In the genomic region with DNA sequence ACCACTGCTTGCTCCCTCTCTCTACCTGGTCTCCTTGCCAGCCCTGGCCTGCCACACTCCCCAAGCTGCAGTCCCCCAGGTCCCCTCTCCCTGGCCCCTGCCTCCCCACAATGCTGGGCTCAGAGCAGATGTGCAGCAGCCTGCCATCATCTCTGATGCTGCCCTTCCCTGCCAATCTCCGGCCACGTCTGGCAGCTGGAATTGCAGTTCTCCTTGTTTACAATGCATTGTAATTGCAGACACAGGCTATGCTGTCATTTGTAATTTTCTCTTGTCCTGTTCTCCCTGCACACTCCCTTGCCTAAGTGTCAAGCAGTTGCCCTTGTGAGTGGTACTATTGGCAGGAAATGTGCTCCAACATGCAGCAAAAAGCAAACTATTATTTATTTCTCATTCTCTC, we compare ENCODE assay signal across 16 cellular contexts.
DNase-seq lines count a peak whose midpoint lies in the region; ATAC-seq and TF ChIP-seq lines count a peak whose summit lies in the region.
"Had no signal": no experiment of that assay in that cellular context is flagged by ENCODE, and none has a peak within 500 bp of the region (broad histone marks: within the 10 kb centered on the region; RNA-seq: fewer than 3 reads in every experiment).

No MANE protein-coding gene starts in this region.

- no peak overlapping the region for H2BK12ac ChIP-seq in neuronal stem cell (ENCODE audit: low read length)

- no peaks in the 10 kb centered on the region for H3K9me3 ChIP-seq in SK-N-SH
- no peaks in the 10 kb centered on the region for H3K9me3 ChIP-seq in neuronal stem cell (replicated peaks in 1 of 2; ENCODE audit: control insufficient read depth in 2 of 2, insufficient read depth in 1 of 2, low read depth in 1 of 2, low read length in 2 of 2)
- H3K9me3 ChIP-seq: A549 had no signal

- no peaks in the 10 kb centered on the region for H3K79me2 ChIP-seq in SK-N-SH (ENCODE audit: insufficient read depth)

- H3K27me3 Mint-ChIP-seq in T-helper 2 cell treated with Interferon-gamma antibody and Interleukin-4, amounts not matched to agents 5 μg/mL and 100 μg/mL, for 36 hours (ENCODE audit: low read depth), result no peaks in the 10 kb centered on the region

- H4K91ac ChIP-seq in neuronal stem cell (ENCODE audit: low read depth, low read length, poor library complexity), result no peak overlapping the region

- TF ChIP-seq RAD21 in SK-N-SH (IDR thresholded peaks at IDR 0.05; ENCODE audit: low read length), result no peak

- H3K18ac ChIP-seq in neuronal stem cell (ENCODE audit: low read length), result peak overlapping the region; percentile 32

- H3K36me3 ChIP-seq in SK-N-SH (replicated peaks in 1 of 2; ENCODE audit: control insufficient read depth in 1 of 2, insufficient read depth in 2 of 2, low read length in 1 of 2) (no peaks in the 10 kb centered on the region), neuronal stem cell (replicated peaks in 1 of 2; ENCODE audit: control insufficient read depth in 2 of 2, insufficient read depth in 2 of 2, low read length in 2 of 2) (no peaks in the 10 kb centered on the region)

- H2AFZ ChIP-seq in SK-N-SH (ENCODE audit: low read depth), result no peak overlapping the region
- no peak overlapping the region for H2AFZ ChIP-seq in neuronal stem cell (ENCODE audit: low read length)
- H2AFZ ChIP-seq: GM23248 had no signal

- H3K14ac ChIP-seq in neuronal stem cell (ENCODE audit: low read length), result no peak overlapping the region

- H4K20me1 ChIP-seq in SK-N-SH (ENCODE audit: insufficient read depth), result no peaks in the 10 kb centered on the region

- H3K36me3 Mint-ChIP-seq in T-helper 2 cell treated with Interferon-gamma antibody and Interleukin-4, amounts not matched to agents 5 μg/mL and 100 μg/mL, for 36 hours (ENCODE audit: low read depth), result no peaks in the 10 kb centered on the region

- ATAC-seq in SK-N-SH treated with all-trans-retinoic acid at 6 μM for 48 hours (no peak), HG03460 (IDR thresholded peaks at IDR 0.05; ENCODE audit: unreplicated experiment) (no peak)
- ATAC-seq: A549 had no signal

- no peak overlapping the region for H3K4ac ChIP-seq in neuronal stem cell (ENCODE audit: low read length)

- H4K8ac ChIP-seq in neuronal stem cell (ENCODE audit: low read depth, low read length), result no peak overlapping the region

- H3K27ac ChIP-seq in SK-N-SH (ENCODE audit: low read depth in 2 of 2, low read length in 1 of 2) (no peak overlapping the region), neuronal stem cell (replicated peaks; ENCODE audit: low read length) (no peak overlapping the region)
- H3K27ac ChIP-seq: A549, GM23248 had no signal

- H3K4me3 Mint-ChIP-seq in T-helper 2 cell treated with Interferon-gamma antibody and Interleukin-4, amounts not matched to agents 5 μg/mL and 100 μg/mL, for 36 hours, result no peak overlapping the region

- POLR2A ChIA-PET in SK-N-SH (lab: Yijun Ruan, JAX), result no interaction called here

- no peak overlapping the region for H3K23ac ChIP-seq in neuronal stem cell (ENCODE audit: low read depth, low read length, poor library complexity)

- no peaks in the 10 kb centered on the region for H3K4me1 ChIP-seq in SK-N-SH (ENCODE audit: control insufficient read depth in 1 of 2, insufficient read depth in 2 of 2, low read depth in 1 of 2, low read length in 1 of 2)
- peaks cover 0 to 22% of the 10 kb centered on the region in 2 donors for H3K4me1 ChIP-seq in neuronal stem cell (ENCODE audit: control insufficient read depth in 2 of 2, insufficient read depth in 1 of 2, low read depth in 1 of 2, low read length in 2 of 2)
- H3K4me1 ChIP-seq: A549 had no signal

- TF ChIP-seq EP300 in SK-N-SH (IDR thresholded peaks at IDR 0.05; ENCODE audit: borderline replicate concordance in 1 of 2, low read depth in 1 of 2, low read length in 1 of 2), result no peak

- H3K9ac ChIP-seq in SK-N-SH (no peak overlapping the region), neuronal stem cell (ENCODE audit: low read depth, low read length, poor library complexity) (no peak overlapping the region)
- H3K9ac ChIP-seq: GM23248 had no signal

- no peak for TF ChIP-seq CTCF in SK-N-SH (IDR thresholded peaks at IDR 0.05)

- DNase-seq in SK-N-SH (peak; percentile 7), globus pallidus (ENCODE audit: low spot score) (peak; percentile 87), neuronal stem cell (ENCODE audit: low spot score) (no peak), GM19238 (ENCODE audit: insufficient read length, low spot score) (no peak)
- no peak for DNase-seq in T-helper 2 cell treated with Interferon-gamma antibody and Interleukin-4, amounts not matched to agents 5 μg/mL and 100 μg/mL, for 36 hours (ENCODE audit: low spot score)
- DNase-seq: GF-D8, GM23248, HCEC 1CT, NCI-H1436, NCI-H2029 treated with DMSO at 0.1 percent for 48 hours, NCI-H2171 treated with DMSO at 0.1 percent for 48 hours, NCI-H510A, SHP77 had no signal

- no peaks in the 10 kb centered on the region for H3K79me1 ChIP-seq in neuronal stem cell (ENCODE audit: low read depth, low read length)

- 0% methylated on average over 2 of the region's 2 CpGs for WGBS in SK-N-SH (ENCODE audit: low lambda C conversion rate)
- no CpG with 5 or more reads among the region's 2 CpGs for WGBS in neuronal stem cell (ENCODE audit: extremely low coverage in 2 of 2, insufficient read length in 2 of 2, insufficient replicate concordance in 1 of 2), 2 donors

- H3K9me2 ChIP-seq in SK-N-SH, result no peaks in the 10 kb centered on the region

- H2BK5ac ChIP-seq in neuronal stem cell (ENCODE audit: low read length), result no peak overlapping the region

- H3K4me3 ChIP-seq in SK-N-SH (ENCODE audit: low read depth in 2 of 2, low read length in 1 of 2) (no peak overlapping the region), neuronal stem cell (ENCODE audit: low read length in 2 of 2) (no peak overlapping the region)
- H3K4me3 ChIP-seq: A549, GM23248 had no signal

- CTCF ChIA-PET in SK-N-SH (lab: Yijun Ruan, JAX), result interaction anchor here (0.7 to 1.3 kb wide), 2 partner anchors 81 to 102 kb away, joined by 3 read pairs; no protein-coding TSS in a partner anchor

- no peak overlapping the region for H2BK120ac ChIP-seq in neuronal stem cell (ENCODE audit: low read depth, low read length)

- no peaks in the 10 kb centered on the region for H3F3A ChIP-seq in SK-N-SH (replicated peaks; ENCODE audit: insufficient read depth)

- no peak overlapping the region for H3K4me2 ChIP-seq in SK-N-SH
- no peak overlapping the region for H3K4me2 ChIP-seq in neuronal stem cell (ENCODE audit: insufficient read depth, low read length, poor library complexity, severe bottlenecking)
- H3K4me2 ChIP-seq: A549 had no signal

- no peaks in the 10 kb centered on the region for H3K4me1 Mint-ChIP-seq in T-helper 2 cell treated with Interferon-gamma antibody and Interleukin-4, amounts not matched to agents 5 μg/mL and 100 μg/mL, for 36 hours (ENCODE audit: low read depth)

- H2AK5ac ChIP-seq in neuronal stem cell (ENCODE audit: low read depth, low read length), result no peak overlapping the region

- H2BK15ac ChIP-seq in neuronal stem cell (ENCODE audit: low read length), result no peak overlapping the region

- H3K27me3 ChIP-seq in SK-N-SH (ENCODE audit: insufficient read depth) (no peaks in the 10 kb centered on the region), neuronal stem cell (ENCODE audit: control insufficient read depth in 3 of 3, insufficient read depth in 3 of 3, low read depth in 1 of 3, low read length in 3 of 3) (no peaks in the 10 kb centered on the region)

- no peaks in the 10 kb centered on the region for H3K9me3 Mint-ChIP-seq in T-helper 2 cell treated with Interferon-gamma antibody and Interleukin-4, amounts not matched to agents 5 μg/mL and 100 μg/mL, for 36 hours

- no peak overlapping the region for H3K27ac Mint-ChIP-seq in T-helper 2 cell treated with Interferon-gamma antibody and Interleukin-4, amounts not matched to agents 5 μg/mL and 100 μg/mL, for 36 hours

TF ChIP-seq in SK-N-SH, 30 proteins besides CTCF, POLR2A, EP300 and RAD21 (continues in another document):
- no peak for TF ChIP-seq FOSL2 (IDR thresholded peaks at IDR 0.05; ENCODE audit: borderline replicate concordance, low read depth)

TF ChIP-seq in SK-N-SH treated with all-trans-retinoic acid at 6 μM for 48 hours, 23 proteins besides CTCF, POLR2A, EP300 and RAD21 (continues in another document):
- no peak for TF ChIP-seq ZFP3 (CRISPR knock-in tag; IDR thresholded peaks at IDR 0.05)
- TF ChIP-seq, protein P1, sequence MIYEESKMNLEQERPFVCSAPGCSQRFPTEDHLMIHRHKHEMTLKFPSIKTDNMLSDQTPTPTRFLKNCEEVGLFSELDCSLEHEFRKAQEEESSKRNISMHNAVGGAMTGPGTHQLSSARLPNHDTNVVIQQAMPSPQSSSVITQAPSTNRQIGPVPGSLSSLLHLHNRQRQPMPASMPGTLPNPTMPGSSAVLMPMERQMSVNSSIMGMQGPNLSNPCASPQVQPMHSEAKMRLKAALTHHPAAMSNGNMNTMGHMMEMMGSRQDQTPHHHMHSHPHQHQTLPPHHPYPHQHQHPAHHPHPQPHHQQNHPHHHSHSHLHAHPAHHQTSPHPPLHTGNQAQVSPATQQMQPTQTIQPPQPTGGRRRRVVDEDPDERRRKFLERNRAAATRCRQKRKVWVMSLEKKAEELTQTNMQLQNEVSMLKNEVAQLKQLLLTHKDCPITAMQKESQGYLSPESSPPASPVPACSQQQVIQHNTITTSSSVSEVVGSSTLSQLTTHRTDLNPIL (CRISPR knock-in tag; IDR thresholded peaks at IDR 0.05; ENCODE audit: low read depth), result no peak
- TF ChIP-seq, protein P2, sequence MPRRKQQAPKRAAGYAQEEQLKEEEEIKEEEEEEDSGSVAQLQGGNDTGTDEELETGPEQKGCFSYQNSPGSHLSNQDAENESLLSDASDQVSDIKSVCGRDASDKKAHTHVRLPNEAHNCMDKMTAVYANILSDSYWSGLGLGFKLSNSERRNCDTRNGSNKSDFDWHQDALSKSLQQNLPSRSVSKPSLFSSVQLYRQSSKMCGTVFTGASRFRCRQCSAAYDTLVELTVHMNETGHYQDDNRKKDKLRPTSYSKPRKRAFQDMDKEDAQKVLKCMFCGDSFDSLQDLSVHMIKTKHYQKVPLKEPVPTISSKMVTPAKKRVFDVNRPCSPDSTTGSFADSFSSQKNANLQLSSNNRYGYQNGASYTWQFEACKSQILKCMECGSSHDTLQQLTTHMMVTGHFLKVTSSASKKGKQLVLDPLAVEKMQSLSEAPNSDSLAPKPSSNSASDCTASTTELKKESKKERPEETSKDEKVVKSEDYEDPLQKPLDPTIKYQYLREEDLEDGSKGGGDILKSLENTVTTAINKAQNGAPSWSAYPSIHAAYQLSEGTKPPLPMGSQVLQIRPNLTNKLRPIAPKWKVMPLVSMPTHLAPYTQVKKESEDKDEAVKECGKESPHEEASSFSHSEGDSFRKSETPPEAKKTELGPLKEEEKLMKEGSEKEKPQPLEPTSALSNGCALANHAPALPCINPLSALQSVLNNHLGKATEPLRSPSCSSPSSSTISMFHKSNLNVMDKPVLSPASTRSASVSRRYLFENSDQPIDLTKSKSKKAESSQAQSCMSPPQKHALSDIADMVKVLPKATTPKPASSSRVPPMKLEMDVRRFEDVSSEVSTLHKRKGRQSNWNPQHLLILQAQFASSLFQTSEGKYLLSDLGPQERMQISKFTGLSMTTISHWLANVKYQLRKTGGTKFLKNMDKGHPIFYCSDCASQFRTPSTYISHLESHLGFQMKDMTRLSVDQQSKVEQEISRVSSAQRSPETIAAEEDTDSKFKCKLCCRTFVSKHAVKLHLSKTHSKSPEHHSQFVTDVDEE (CRISPR knock-in tag; IDR thresholded peaks at IDR 0.05), result no peak
- TF ChIP-seq BACH2 (CRISPR knock-in tag; IDR thresholded peaks at IDR 0.05; ENCODE audit: borderline replicate concordance), result no peak
- TF ChIP-seq ZFP30 (CRISPR knock-in tag; IDR thresholded peaks at IDR 0.05), result no peak

Comparison
In these comparisons a context has a peak if more than half of its experiments do, and no peak if none do; other contexts are left out.
1. DNase-seq: peak in SK-N-SH (single experiment) and globus pallidus (single experiment); none in neuronal stem cell (single experiment), GM19238 (single experiment) and T-helper 2 cell treated with Interferon-gamma antibody and Interleukin-4, amounts not matched to agents 5 μg/mL and 100 μg/mL, for 36 hours (single experiment).